ENCODE assay signal across 1 cellular context in genomic region chr10:26860026-26860541, GRCh38.
TF ChIP-seq lines count a peak whose summit lies in the region.

No MANE protein-coding gene starts in this region.

TF ChIP-seq in K562, 482 proteins besides CTCF, POLR2A, EP300 and RAD21 (continued from another document and continues in another):
- TF ChIP-seq, protein P1, sequence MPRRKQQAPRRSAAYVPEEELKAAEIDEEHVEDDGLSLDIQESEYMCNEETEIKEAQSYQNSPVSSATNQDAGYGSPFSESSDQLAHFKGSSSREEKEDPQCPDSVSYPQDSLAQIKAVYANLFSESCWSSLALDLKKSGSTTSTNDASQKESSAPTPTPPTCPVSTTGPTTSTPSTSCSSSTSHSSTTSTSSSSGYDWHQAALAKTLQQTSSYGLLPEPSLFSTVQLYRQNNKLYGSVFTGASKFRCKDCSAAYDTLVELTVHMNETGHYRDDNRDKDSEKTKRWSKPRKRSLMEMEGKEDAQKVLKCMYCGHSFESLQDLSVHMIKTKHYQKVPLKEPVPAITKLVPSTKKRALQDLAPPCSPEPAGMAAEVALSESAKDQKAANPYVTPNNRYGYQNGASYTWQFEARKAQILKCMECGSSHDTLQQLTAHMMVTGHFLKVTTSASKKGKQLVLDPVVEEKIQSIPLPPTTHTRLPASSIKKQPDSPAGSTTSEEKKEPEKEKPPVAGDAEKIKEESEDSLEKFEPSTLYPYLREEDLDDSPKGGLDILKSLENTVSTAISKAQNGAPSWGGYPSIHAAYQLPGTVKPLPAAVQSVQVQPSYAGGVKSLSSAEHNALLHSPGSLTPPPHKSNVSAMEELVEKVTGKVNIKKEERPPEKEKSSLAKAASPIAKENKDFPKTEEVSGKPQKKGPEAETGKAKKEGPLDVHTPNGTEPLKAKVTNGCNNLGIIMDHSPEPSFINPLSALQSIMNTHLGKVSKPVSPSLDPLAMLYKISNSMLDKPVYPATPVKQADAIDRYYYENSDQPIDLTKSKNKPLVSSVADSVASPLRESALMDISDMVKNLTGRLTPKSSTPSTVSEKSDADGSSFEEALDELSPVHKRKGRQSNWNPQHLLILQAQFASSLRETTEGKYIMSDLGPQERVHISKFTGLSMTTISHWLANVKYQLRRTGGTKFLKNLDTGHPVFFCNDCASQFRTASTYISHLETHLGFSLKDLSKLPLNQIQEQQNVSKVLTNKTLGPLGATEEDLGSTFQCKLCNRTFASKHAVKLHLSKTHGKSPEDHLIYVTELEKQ (CRISPR knock-in tag; IDR thresholded peaks at IDR 0.05), result no peak
- no peak for TF ChIP-seq EWSR1 (IDR thresholded peaks at IDR 0.05; ENCODE audit: borderline replicate concordance, low read depth, partially characterized antibody)
- TF ChIP-seq GABPB2 (CRISPR knock-in tag; conservative IDR thresholded peaks at IDR 0.05), result no peak
- TF ChIP-seq, protein P2, sequence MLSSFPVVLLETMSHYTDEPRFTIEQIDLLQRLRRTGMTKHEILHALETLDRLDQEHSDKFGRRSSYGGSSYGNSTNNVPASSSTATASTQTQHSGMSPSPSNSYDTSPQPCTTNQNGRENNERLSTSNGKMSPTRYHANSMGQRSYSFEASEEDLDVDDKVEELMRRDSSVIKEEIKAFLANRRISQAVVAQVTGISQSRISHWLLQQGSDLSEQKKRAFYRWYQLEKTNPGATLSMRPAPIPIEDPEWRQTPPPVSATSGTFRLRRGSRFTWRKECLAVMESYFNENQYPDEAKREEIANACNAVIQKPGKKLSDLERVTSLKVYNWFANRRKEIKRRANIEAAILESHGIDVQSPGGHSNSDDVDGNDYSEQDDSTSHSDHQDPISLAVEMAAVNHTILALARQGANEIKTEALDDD (IDR thresholded peaks at IDR 0.05), result no peak
- no peak for TF ChIP-seq TCF7L2 (IDR thresholded peaks at IDR 0.05; ENCODE audit: low read depth, low read length)
- TF ChIP-seq NCOA2 (IDR thresholded peaks at IDR 0.05; ENCODE audit: partially characterized antibody in 2 of 2), result no peak
- no peak; the same call in 1 of the 2 replicates for TF ChIP-seq GTF2E2 (tag; IDR thresholded peaks at IDR 0.05)
- TF ChIP-seq CSDE1 (IDR thresholded peaks at IDR 0.05), result no peak
- TF ChIP-seq KLF1 (tag; IDR thresholded peaks at IDR 0.05), result no peak
- no peak for TF ChIP-seq FOS (IDR thresholded peaks at IDR 0.05; ENCODE audit: extremely low read depth, insufficient read length)
- no peak for TF ChIP-seq CEBPZ (IDR thresholded peaks at IDR 0.05; ENCODE audit: borderline replicate concordance, low read depth, low read length)
- TF ChIP-seq BACH1 (tag; IDR thresholded peaks at IDR 0.05), result no peak
- no peak for TF ChIP-seq MCM3 (IDR thresholded peaks at IDR 0.05)
- TF ChIP-seq NFXL1 (CRISPR knock-in tag; IDR thresholded peaks at IDR 0.05), result no peak
- TF ChIP-seq BCL6 (CRISPR knock-in tag; IDR thresholded peaks at IDR 0.05), result no peak
- no peak for TF ChIP-seq NBN (IDR thresholded peaks at IDR 0.05; ENCODE audit: low read depth)
- no peak for TF ChIP-seq DPF2 (IDR thresholded peaks at IDR 0.05)
- no peak for TF ChIP-seq NR2C2 (CRISPR knock-in tag; IDR thresholded peaks at IDR 0.05)
- no peak for TF ChIP-seq NR2C2 (tag; IDR thresholded peaks at IDR 0.05)
- no peak for TF ChIP-seq U2AF2 (optimal IDR thresholded peaks at IDR 0.05; ENCODE audit: low read depth, low read length)
- no peak for TF ChIP-seq SRSF3 (IDR thresholded peaks at IDR 0.05; ENCODE audit: insufficient read depth, low read length)
- TF ChIP-seq LARP7 (IDR thresholded peaks at IDR 0.05), result no peak
- no peak for TF ChIP-seq ZC3H8 (IDR thresholded peaks at IDR 0.05)
- TF ChIP-seq ZBTB34 (CRISPR knock-in tag; IDR thresholded peaks at IDR 0.05), result no peak
- no peak for TF ChIP-seq ZNF311 (CRISPR knock-in tag; IDR thresholded peaks at IDR 0.05)
- no peak for TF ChIP-seq ZBTB40 (IDR thresholded peaks at IDR 0.05)
- TF ChIP-seq ZBTB40 (CRISPR knock-in tag; IDR thresholded peaks at IDR 0.05), result no peak
- no peak for TF ChIP-seq ZNF518B (CRISPR knock-in tag; IDR thresholded peaks at IDR 0.05)
- TF ChIP-seq GABPB1 (CRISPR knock-in tag; IDR thresholded peaks at IDR 0.05), result no peak
- no peak for TF ChIP-seq BHLHE40 (IDR thresholded peaks at IDR 0.05; ENCODE audit: low read length)
- TF ChIP-seq, protein P3, sequence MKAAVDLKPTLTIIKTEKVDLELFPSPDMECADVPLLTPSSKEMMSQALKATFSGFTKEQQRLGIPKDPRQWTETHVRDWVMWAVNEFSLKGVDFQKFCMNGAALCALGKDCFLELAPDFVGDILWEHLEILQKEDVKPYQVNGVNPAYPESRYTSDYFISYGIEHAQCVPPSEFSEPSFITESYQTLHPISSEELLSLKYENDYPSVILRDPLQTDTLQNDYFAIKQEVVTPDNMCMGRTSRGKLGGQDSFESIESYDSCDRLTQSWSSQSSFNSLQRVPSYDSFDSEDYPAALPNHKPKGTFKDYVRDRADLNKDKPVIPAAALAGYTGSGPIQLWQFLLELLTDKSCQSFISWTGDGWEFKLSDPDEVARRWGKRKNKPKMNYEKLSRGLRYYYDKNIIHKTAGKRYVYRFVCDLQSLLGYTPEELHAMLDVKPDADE (conservative IDR thresholded peaks at IDR 0.05; ENCODE audit: control insufficient read depth, low read depth, low read length), result peak; percentile 36; the same call in 1 of the 2 replicates
- TF ChIP-seq SRF (CRISPR knock-in tag; IDR thresholded peaks at IDR 0.05), result no peak
- TF ChIP-seq FOXJ2 (tag; IDR thresholded peaks at IDR 0.05), result no peak
- TF ChIP-seq FOXK1 (CRISPR knock-in tag; IDR thresholded peaks at IDR 0.05; ENCODE audit: borderline replicate concordance), result no peak
- no peak for TF ChIP-seq MAFK (IDR thresholded peaks at IDR 0.05; ENCODE audit: low read length)
- peak; percentile 55; the same call in 1 of the 2 replicates for TF ChIP-seq POLR2AphosphoS5 (IDR thresholded peaks at IDR 0.05; ENCODE audit: control insufficient read depth, insufficient read depth, low read depth, low read length)
- no peak for TF ChIP-seq ZNF324 (CRISPR knock-in tag; IDR thresholded peaks at IDR 0.05)
- no peak for TF ChIP-seq ZNF24 (IDR thresholded peaks at IDR 0.05)
- TF ChIP-seq TFAM (CRISPR knock-in tag; conservative IDR thresholded peaks at IDR 0.05), result no peak
- TF ChIP-seq TARDBP (IDR thresholded peaks at IDR 0.05), result no peak
- no peak for TF ChIP-seq SREBF1 (IDR thresholded peaks at IDR 0.05; ENCODE audit: borderline replicate concordance, low read depth, low read length)
